ENCODE assay signal across 10 cellular contexts in the genomic region with DNA sequence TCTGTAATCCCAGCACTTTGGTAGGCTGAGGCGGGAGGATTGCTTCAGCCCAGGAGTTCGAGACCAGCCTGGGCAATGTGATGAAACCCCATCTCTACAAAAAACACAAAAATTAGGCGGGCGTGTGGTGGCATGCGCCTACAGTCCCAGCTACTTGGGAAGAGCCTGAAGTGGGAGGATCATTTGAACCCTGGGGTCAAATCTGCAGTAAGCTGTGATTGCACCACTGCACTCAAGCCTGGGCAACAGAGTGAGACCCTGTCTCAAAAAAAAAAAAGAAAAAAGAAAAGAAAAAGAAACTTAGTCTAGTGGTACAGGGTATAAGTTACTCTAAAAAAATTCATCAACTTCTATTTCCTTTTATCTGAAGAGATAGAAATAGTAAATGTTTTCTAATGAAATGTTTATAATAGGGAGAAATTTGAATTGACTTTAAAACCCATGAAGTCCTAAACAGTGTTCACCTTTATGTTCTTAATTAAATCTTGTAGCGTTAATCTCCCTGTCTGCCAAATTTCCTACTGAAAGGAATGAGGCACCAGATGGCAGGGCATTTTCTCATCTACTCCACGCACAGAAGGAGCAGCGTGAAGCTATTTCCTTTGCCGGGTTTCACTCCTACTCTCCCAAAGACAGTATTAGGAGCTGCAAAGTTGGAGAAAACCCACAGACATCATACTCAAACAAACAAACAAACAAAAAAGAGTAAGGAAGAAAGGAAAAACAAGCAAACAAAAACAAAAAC. TPM values are rescaled to one million over a fixed set of nuclear protein-coding genes. Genes with fewer than 3 reads are reported as not detected.
DNase-seq lines count a peak whose midpoint lies in the region; ATAC-seq, FAIRE-seq and TF ChIP-seq lines count a peak whose summit lies in the region.
"Had no signal": no experiment of that assay in that cellular context is flagged by ENCODE, and none has a peak within 500 bp of the region (broad histone marks: within the 10 kb centered on the region; RNA-seq: fewer than 3 reads in every experiment).

No MANE protein-coding gene starts in this region.

- H3K36me3 ChIP-seq in BLaER1 treated with 17β-estradiol and CSF1 and Interleukin-3, amounts not matched to agents 10 nM and 100 nM, result peaks cover 0 to 56% (median 41%) of the 10 kb centered on the region in 11 experiments; a peak in 18 of 22 replicates
- H3K36me3 ChIP-seq in iPS-20b (ENCODE audit: insufficient read depth, low read depth, low read length), result peaks cover 32% of the 10 kb centered on the region

- no peak for FAIRE-seq in urothelium cell line (lab: Jason Lieb, UNC)

- peaks cover 13 to 42% (median 36%) of the 10 kb centered on the region in 10 experiments; a peak in 19 of 20 replicates for H3K4me1 ChIP-seq in BLaER1 treated with 17β-estradiol and CSF1 and Interleukin-3, amounts not matched to agents 10 nM and 100 nM
- no peaks in the 10 kb centered on the region for H3K4me1 ChIP-seq in iPS-20b (ENCODE audit: insufficient read depth, low read length)

- H3K27ac ChIP-seq in BLaER1 treated with 17β-estradiol and CSF1 and Interleukin-3, amounts not matched to agents 10 nM and 100 nM, result no peak overlapping the region; a peak in 2 of 22 replicates
- H3K27ac ChIP-seq in iPS-20b (ENCODE audit: low read length), result no peak overlapping the region

- peak overlapping the region in 9 of 11 experiments; percentile 72 to 91 (median 88); a peak in 15 of 22 replicates for H3K9ac ChIP-seq in BLaER1 treated with 17β-estradiol and CSF1 and Interleukin-3, amounts not matched to agents 10 nM and 100 nM
- peak overlapping the region; percentile 16; the same call in 1 of the 2 replicates for H3K9ac ChIP-seq in iPS-20b (ENCODE audit: low read depth, low read length)

- H3K27ac Mint-ChIP-seq in HFFc6, result peak overlapping the region; percentile 43
- H3K27ac Mint-ChIP-seq in T-cell, result no peak overlapping the region

- H3K4me3 Mint-ChIP-seq in HFFc6 (peak overlapping the region; percentile 94), T-cell (peak overlapping the region; percentile 42 to 88 (median 67))

- no peaks in the 10 kb centered on the region for H3K9me3 ChIP-seq in BLaER1 treated with 17β-estradiol and CSF1 and Interleukin-3, amounts not matched to agents 10 nM and 100 nM (replicated peaks in 1 of 11)
- H3K9me3 ChIP-seq in iPS-20b (ENCODE audit: insufficient read depth, low read depth, low read length), result no peaks in the 10 kb centered on the region

- no peak for ATAC-seq in T-cell (replicated peaks in 1 of 4)
- no peak for ATAC-seq in GM18870 (IDR thresholded peaks at IDR 0.05; ENCODE audit: unreplicated experiment)

- H3K4me3 ChIP-seq in BLaER1 treated with 17β-estradiol and CSF1 and Interleukin-3, amounts not matched to agents 10 nM and 100 nM, result peak overlapping the region in 8 of 10 experiments; percentile 70 to 85 (median 77); a peak in 16 of 20 replicates
- H3K4me3 ChIP-seq in iPS-20b (ENCODE audit: low read length), result peak overlapping the region; percentile 89; the same call in 1 of the 2 replicates

- H4K20me1 ChIP-seq in BLaER1 treated with 17β-estradiol and CSF1 and Interleukin-3, amounts not matched to agents 10 nM and 100 nM, result peaks cover 0 to 15% (median 0%) of the 10 kb centered on the region in 11 experiments; a peak in 6 of 22 replicates

- H3K27me3 Mint-ChIP-seq in HFFc6 (ENCODE audit: insufficient read depth) (no peaks in the 10 kb centered on the region; the same call in 1 of the 2 replicates), T-cell (no peaks in the 10 kb centered on the region)

- H3K4me2 ChIP-seq in BLaER1 treated with 17β-estradiol and CSF1 and Interleukin-3, amounts not matched to agents 10 nM and 100 nM, result peak overlapping the region in 10 of 11 experiments; percentile 84 to 99 (median 95); a peak in 20 of 22 replicates

- POLR2A ChIA-PET in T-cell (lab: Charles Lee), result no interaction called here

- DNase-seq in HFFc6 (no peak), T-cell (no peak), NCI-H128 (lab: John Stamatoyannopoulos, UW; ENCODE audit: unreplicated experiment) (no peak), HCEC 1CT (no peak), urothelium cell line (ENCODE audit: low spot score) (no peak)
- DNase-seq: aorta; stimulated activated CD4-positive, alpha-beta T cell treated with anti-CD3 and anti-CD28 coated beads, Interleukin-2, amount 100 ng/mL, for 24 hours had no signal

- no peak for TF ChIP-seq CTCF in HFFc6 (IDR thresholded peaks at IDR 0.05)

- H3K9me3 Mint-ChIP-seq in HFFc6 (no peaks in the 10 kb centered on the region), T-cell (no peaks in the 10 kb centered on the region)

- H3K4me1 Mint-ChIP-seq in HFFc6 (ENCODE audit: low read depth), result peaks cover 33% of the 10 kb centered on the region
- peaks cover 15 to 23% (median 18%) of the 10 kb centered on the region in 3 donors for H3K4me1 Mint-ChIP-seq in T-cell

- CTCF ChIA-PET in T-cell (lab: Charles Lee), result interaction anchor here in 1 of 2 donors (0.6 kb wide), 1 partner anchor 21 kb away, joined by 5 read pairs; no protein-coding TSS in a partner anchor

- H3K36me3 Mint-ChIP-seq in HFFc6 (ENCODE audit: low read depth) (no peaks in the 10 kb centered on the region), T-cell (no peaks in the 10 kb centered on the region)

- no peaks in the 10 kb centered on the region for H3K27me3 ChIP-seq in BLaER1 treated with 17β-estradiol and CSF1 and Interleukin-3, amounts not matched to agents 10 nM and 100 nM
- H3K27me3 ChIP-seq in iPS-20b (ENCODE audit: insufficient read depth, low read length), result no peaks in the 10 kb centered on the region

RNA-seq across cellular contexts. Expression of gene PCLAF, which starts 1.9 kb away (rescaled TPM):
- total RNA-seq in HFFc6 (2021; fragmentation: NEBNext Ultra II Directional; extraction: Animal tissue kit (Norgen Biotek cat#: 25700)), result 10 to 100 TPM; 23.8 to 67.2 (median 55.5) TPM
- total RNA-seq in T-cell, result 1 to 10 TPM in 4 of 5 donors, under 1 TPM in 1; 0.96 to 2.4 (median 1.6) TPM

RNA-seq across cellular contexts. Expression of gene TRIP4, which starts 8.2 kb away (rescaled TPM):
- total RNA-seq in HFFc6 (2021; fragmentation: NEBNext Ultra II Directional; extraction: Animal tissue kit (Norgen Biotek cat#: 25700)), result 10 to 100 TPM; 20.7 to 31.5 (median 29.3) TPM
- 10 to 100 TPM; 17.3 to 24.5 (median 21.7) TPM for total RNA-seq in T-cell

RNA-seq across cellular contexts. Expression of gene CSNK1G1, which starts 23.4 kb away (rescaled TPM):
- total RNA-seq in HFFc6 (2021; fragmentation: NEBNext Ultra II Directional; extraction: Animal tissue kit (Norgen Biotek cat#: 25700)), result 10 to 100 TPM; 16.4 to 20.5 (median 18.6) TPM
- total RNA-seq in T-cell, result 10 to 100 TPM; 22.3 to 25.6 (median 23.6) TPM

Comparison
In these comparisons a context has a peak if more than half of its experiments do, and no peak if none do; other contexts are left out.
1. RNA of gene PCLAF, which starts 1.9 kb away (total RNA-seq): 23.8 to 67.2 TPM in HFFc6; 0.96 to 2.4 TPM in T-cell; every median in the first group is over 4 times any median in the second.